Comparison of ENCODE assay signal across 34 cellular contexts in the genomic region with DNA sequence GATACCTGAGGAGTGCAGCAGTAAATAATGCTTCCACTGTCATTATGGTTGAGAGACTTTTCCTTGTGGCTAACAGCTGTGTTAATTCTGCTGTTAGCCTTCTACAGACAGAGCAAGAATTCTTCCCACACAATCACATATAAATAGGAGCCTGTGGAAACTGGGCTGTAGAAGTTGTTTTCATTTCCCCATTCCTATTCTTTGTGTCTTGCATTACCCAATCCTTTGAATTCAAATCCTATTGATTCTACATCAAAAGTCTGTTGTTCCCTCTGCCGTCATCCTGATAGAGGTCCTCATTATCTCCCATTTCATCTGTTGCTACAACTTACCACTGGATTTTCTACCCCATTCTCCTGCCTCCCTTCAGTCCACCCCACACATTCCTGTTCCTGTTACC.
A peak's percentile ranks its signal among the peaks of the same experiment; 100 is the strongest.
DNase-seq lines count a peak whose midpoint lies in the region; ATAC-seq and TF ChIP-seq lines count a peak whose summit lies in the region.
"Had no signal": no experiment of that assay in that cellular context is flagged by ENCODE, and none has a peak within 500 bp of the region (broad histone marks: within the 10 kb centered on the region; RNA-seq: fewer than 3 reads in every experiment).

No MANE protein-coding gene starts in this region.

- H4K5ac ChIP-seq in H9 (ENCODE audit: insufficient read length, low read depth, low read length) = no peak overlapping the region

- H3K9ac ChIP-seq in H9 (ENCODE audit: extremely low read depth, insufficient read length, low read length) (no peak overlapping the region), PC-3 (ENCODE audit: low read length) (no peak overlapping the region), neural progenitor cell (no peak overlapping the region)

- H3K27me3 Mint-ChIP-seq in H9 (ENCODE audit: low read depth) (no peaks in the 10 kb centered on the region), neural progenitor cell (ENCODE audit: insufficient read depth, low read depth) (peaks cover 2% of the 10 kb centered on the region)
- no peaks in the 10 kb centered on the region for H3K27me3 Mint-ChIP-seq in activated T-cell treated with anti-CD3 and anti-CD28 coated beads, Interleukin-2, amount 50 U/mL, for 72 hours (ENCODE audit: low read depth)
- H3K27me3 Mint-ChIP-seq: activated naive CD8-positive, alpha-beta T cell; B cell; CD8-positive, alpha-beta memory T cell had no signal

- no peak overlapping the region for H3K23ac ChIP-seq in H9 (ENCODE audit: insufficient read length, low read depth, low read length)

- H3K4me3 ChIP-seq in PC-3 (ENCODE audit: low read length) (no peak overlapping the region), foreskin fibroblast (ENCODE audit: low read depth in 1 of 2, low read length in 2 of 2) (no peak overlapping the region), neural progenitor cell (no peak overlapping the region), lower leg skin (ENCODE audit: low read depth, poor library complexity, severe bottlenecking) (no peak overlapping the region)
- H3K4me3 ChIP-seq: cardiac muscle cell, mucosa of descending colon, ovary, Peyer's patch, right atrium auricular region, SJCRH30, thoracic aorta, uterus had no signal

- H3K79me1 ChIP-seq in H9 (ENCODE audit: insufficient read depth, low read depth, low read length, poor library complexity, severe bottlenecking) = no peaks in the 10 kb centered on the region

- H2AK5ac ChIP-seq in H9 (ENCODE audit: insufficient read length, low read length) = no peak overlapping the region

- H2AFZ ChIP-seq in H9 (ENCODE audit: low read length) = no peak overlapping the region
- no peak overlapping the region for H2AFZ ChIP-seq in PC-3 (ENCODE audit: low read length)
- no peak overlapping the region for H2AFZ ChIP-seq in neural progenitor cell (replicated peaks)

- H3K27ac ChIP-seq in H9 (ENCODE audit: insufficient read length, low read depth, low read length) (no peak overlapping the region), PC-3 (ENCODE audit: low read length) (peak overlapping the region; percentile 17; the same call in 1 of the 2 replicates), neural progenitor cell (peak overlapping the region; percentile 92)
- H3K27ac ChIP-seq: cardiac muscle cell, ovary, Peyer's patch, right atrium auricular region, SJCRH30, thoracic aorta, uterus, WERI-Rb-1 had no signal

- no peak overlapping the region for H3K14ac ChIP-seq in H9 (ENCODE audit: insufficient read depth, low read length)

- H4K91ac ChIP-seq in H9 (ENCODE audit: insufficient read length, low read depth, low read length) = no peak overlapping the region

- H3K9me2 ChIP-seq in PC-3 (replicated peaks; ENCODE audit: low read length) = no peaks in the 10 kb centered on the region

- no peak overlapping the region for H2BK120ac ChIP-seq in H9 (ENCODE audit: low read depth, low read length, poor library complexity, severe bottlenecking)

- H2BK12ac ChIP-seq in H9 (ENCODE audit: insufficient read length, low read depth, low read length) = no peak overlapping the region

- TF ChIP-seq POLR2A in lower leg skin (IDR thresholded peaks at IDR 0.05) = no peak

- H3K27me3 ChIP-seq in H9 (ENCODE audit: insufficient read depth, low read length) (no peaks in the 10 kb centered on the region), PC-3 (ENCODE audit: low read length) (no peaks in the 10 kb centered on the region), neural progenitor cell (no peaks in the 10 kb centered on the region)
- H3K27me3 ChIP-seq: cardiac muscle cell, ovary, Peyer's patch, right atrium auricular region, SJCRH30, uterus had no signal

- no peak overlapping the region for H2BK15ac ChIP-seq in H9 (ENCODE audit: low read depth, low read length)

- H3K9me3 ChIP-seq in H9 (ENCODE audit: control insufficient read depth, low read depth, low read length) (no peaks in the 10 kb centered on the region), PC-3 (ENCODE audit: low read length) (no peaks in the 10 kb centered on the region), neural progenitor cell (ENCODE audit: low read depth) (no peaks in the 10 kb centered on the region)
- H3K9me3 ChIP-seq: mucosa of descending colon, ovary, Peyer's patch, right atrium auricular region, SJCRH30, thoracic aorta, uterus had no signal

- TF ChIP-seq CTCF in H9 (conservative IDR thresholded peaks at IDR 0.05) = no peak
- TF ChIP-seq CTCF in PC-3 (conservative IDR thresholded peaks at IDR 0.05; ENCODE audit: low read depth, low read length) = no peak
- TF ChIP-seq CTCF in foreskin fibroblast (IDR thresholded peaks at IDR 0.05; ENCODE audit: low read depth, low read length) = no peak
- no peak for TF ChIP-seq CTCF in neural progenitor cell (IDR thresholded peaks at IDR 0.05)
- no peak for TF ChIP-seq CTCF in lower leg skin (IDR thresholded peaks at IDR 0.05)

- no peaks in the 10 kb centered on the region for H3K23me2 ChIP-seq in H9 (ENCODE audit: insufficient read length, low read depth, low read length, poor library complexity, severe bottlenecking)

- H3K4ac ChIP-seq in H9 (ENCODE audit: low read depth, low read length) = no peak overlapping the region

- H3K36me3 Mint-ChIP-seq in H9 (ENCODE audit: insufficient read depth in 1 of 3, low read depth in 3 of 3) (peaks cover 8 to 24% (median 16%) of the 10 kb centered on the region in 3 experiments; a peak in 6 of 7 replicates), neural progenitor cell (peaks cover 41% of the 10 kb centered on the region)
- H3K36me3 Mint-ChIP-seq in activated T-cell treated with anti-CD3 and anti-CD28 coated beads, Interleukin-2, amount 50 U/mL, for 72 hours (ENCODE audit: insufficient read depth in 2 of 2) = peaks cover 16 to 40% of the 10 kb centered on the region in 2 donors

- no peak overlapping the region for H2BK20ac ChIP-seq in H9 (ENCODE audit: low read depth, low read length, poor library complexity, severe bottlenecking)

- no peak overlapping the region for H4K8ac ChIP-seq in H9 (replicated peaks; ENCODE audit: insufficient read length, low read depth, low read length)

- intact Hi-C loops in PC-3 (cut with micrococcal nuclease) (no loop called here), lower leg skin (cut with DNase I; ENCODE audit: low total_unique reads) (no loop called here)

- H3K4me1 ChIP-seq in H9 (ENCODE audit: insufficient read depth, low read length) = no peaks in the 10 kb centered on the region
- peaks cover 33% of the 10 kb centered on the region for H3K4me1 ChIP-seq in PC-3 (ENCODE audit: insufficient read depth, low read length)
- peaks cover 21% of the 10 kb centered on the region for H3K4me1 ChIP-seq in neural progenitor cell
- H3K4me1 ChIP-seq: Peyer's patch, right atrium auricular region, SJCRH30, uterus had no signal

- H3K27ac Mint-ChIP-seq in H9 = peak overlapping the region in 2 of 3 experiments; percentile 16 to 37; a peak in 1 of 7 replicates
- no peak overlapping the region for H3K27ac Mint-ChIP-seq in neural progenitor cell
- no peak overlapping the region for H3K27ac Mint-ChIP-seq in activated T-cell treated with anti-CD3 and anti-CD28 coated beads, Interleukin-2, amount 50 U/mL, for 72 hours
- H3K27ac Mint-ChIP-seq: activated naive CD8-positive, alpha-beta T cell; B cell; natural killer cell had no signal

- DNase-seq in H9 (no peak), PC-3 (no peak), foreskin fibroblast (peak; percentile 20 to 42), neural progenitor cell (ENCODE audit: low spot score) (peak; percentile 26), lower leg skin (ENCODE audit: low spot score in 2 of 2) (no peak), SKM-1 treated with dmso at 0.1 percent for 144 hours (lab: John Stamatoyannopoulos, UW; ENCODE audit: unreplicated experiment) (no peak), DMS114 treated with DMSO at 0.1 percent for 48 hours (lab: John Stamatoyannopoulos, UW; ENCODE audit: unreplicated experiment) (no peak)
- DNase-seq in activated T-cell treated with anti-CD3 and anti-CD28 coated beads, Interleukin-2, amount 50 U/mL, for 72 hours = no peak
- DNase-seq: activated CD4-positive, alpha-beta T cell treated with anti-CD3 and anti-CD28 coated beads for 4 hours; activated CD8-positive, alpha-beta memory T cell treated with anti-CD3 and anti-CD28 coated beads for 24 hours; activated effector memory CD4-positive, alpha-beta T cell treated with Interleukin-2 at 50 U/mL for 16 hours; activated T-cell treated with anti-CD3 and anti-CD28 coated beads for 4 hours; aorta; CD8-positive, alpha-beta memory T cell; DMS 273 treated with DMSO at 0.1 percent for 48 hours; KBM-7; kidney; mucosa of descending colon; natural killer cell; NCI-H1436; NCI-H345; ovary; Peyer's patch; stimulated activated CD4-positive, alpha-beta T cell treated with anti-CD3 and anti-CD28 coated beads, Interleukin-2, amount 100 ng/mL, for 24 hours; stimulated activated naive CD8-positive, alpha-beta T cell treated with anti-CD3 and anti-CD28 coated beads, Interleukin-15, Interleukin-2, amounts not matched to agents 100 U/mL and 50 U/mL, for 24 hours; T1000; uterus; WERI-Rb-1 had no signal

- H3F3A ChIP-seq in PC-3 (ENCODE audit: low read length, unreplicated experiment) (peaks cover 4% of the 10 kb centered on the region), neural progenitor cell (ENCODE audit: low read depth) (peaks cover 17% of the 10 kb centered on the region)

- ATAC-seq in PC-3 = no peak
- ATAC-seq in activated T-cell treated with anti-CD3 and anti-CD28 coated beads, Interleukin-2, amount 50 U/mL, for 72 hours (replicated peaks in 1 of 2) = no peak
- ATAC-seq: mucosa of descending colon; natural killer cell; stimulated activated naive CD8-positive, alpha-beta T cell treated with anti-CD3 and anti-CD28 coated beads, Interleukin-15, Interleukin-2, amounts not matched to agents 100 U/mL and 50 U/mL, for 24 hours had no signal

- no peak overlapping the region for H3T11ph ChIP-seq in H9 (ENCODE audit: low read length)

- peaks cover 13 to 15% of the 10 kb centered on the region in 2 experiments for H3K4me1 Mint-ChIP-seq in H9
- H3K4me1 Mint-ChIP-seq in neural progenitor cell = peaks cover 15% of the 10 kb centered on the region
- no peaks in the 10 kb centered on the region for H3K4me1 Mint-ChIP-seq in activated T-cell treated with anti-CD3 and anti-CD28 coated beads, Interleukin-2, amount 50 U/mL, for 72 hours (ENCODE audit: low read depth)
- H3K4me1 Mint-ChIP-seq: B cell; CD8-positive, alpha-beta memory T cell had no signal

- H3K36me3 ChIP-seq in PC-3 (ENCODE audit: low read depth, low read length) = no peaks in the 10 kb centered on the region
- no peaks in the 10 kb centered on the region for H3K36me3 ChIP-seq in neural progenitor cell
- H3K36me3 ChIP-seq: cardiac muscle cell, ovary, SJCRH30, uterus had no signal

- no peak overlapping the region for H3K56ac ChIP-seq in H9 (ENCODE audit: insufficient read length, low read depth, low read length)

- no peak overlapping the region for H3K4me2 ChIP-seq in H9 (ENCODE audit: insufficient read depth, insufficient read length, low read length)
- H3K4me2 ChIP-seq in PC-3 (ENCODE audit: low read length) = peak overlapping the region; percentile 70
- peak overlapping the region; percentile 42 for H3K4me2 ChIP-seq in neural progenitor cell

- H4K20me1 ChIP-seq in H9 (ENCODE audit: control insufficient read depth, insufficient read depth, insufficient read length) (no peaks in the 10 kb centered on the region), PC-3 (ENCODE audit: low read length) (no peaks in the 10 kb centered on the region), neural progenitor cell (ENCODE audit: low read depth) (no peaks in the 10 kb centered on the region)

- no peak overlapping the region for H3K18ac ChIP-seq in H9 (ENCODE audit: insufficient read length, low read depth, low read length)

- CTCF ChIA-PET in PC-3 (lab: Charles Lee) = no interaction called here

- POLR2A ChIA-PET in PC-3 (lab: Charles Lee; ENCODE audit: unreplicated experiment) = no interaction called here

- H2BK5ac ChIP-seq in H9 (ENCODE audit: insufficient read length, low read length) = no peak overlapping the region

- H3K4me3 Mint-ChIP-seq in H9 = no peak overlapping the region
- H3K4me3 Mint-ChIP-seq in neural progenitor cell = no peak overlapping the region
- H3K4me3 Mint-ChIP-seq in activated T-cell treated with anti-CD3 and anti-CD28 coated beads, Interleukin-2, amount 50 U/mL, for 72 hours = no peak overlapping the region
- H3K4me3 Mint-ChIP-seq: activated naive CD8-positive, alpha-beta T cell; B cell; CD8-positive, alpha-beta memory T cell; natural killer cell had no signal

- no CpG with 5 or more reads among the region's 1 CpG for WGBS in H9 (ENCODE audit: extremely low coverage, insufficient read length, low lambda C conversion rate)
- 71 to 83% methylated on average over 1 of the region's 1 CpG for WGBS in lower leg skin, 2 donors

- 0 out of 2 replicates have a peak, but pooled peaks cover 2% of the 10 kb centered on the region for H3K79me2 ChIP-seq in H9 (ENCODE audit: insufficient read depth, low read length)
- H3K79me2 ChIP-seq in PC-3 (ENCODE audit: low read length) = no peaks in the 10 kb centered on the region
- no peaks in the 10 kb centered on the region for H3K79me2 ChIP-seq in neural progenitor cell (ENCODE audit: low read depth)

- BruUV-seq in PC-3 (replicated peaks; lab: Mats Ljungman, UMichigan) = no TSS peak

- H3K9me3 Mint-ChIP-seq in H9 (no peaks in the 10 kb centered on the region; a peak in 1 of 5 replicates), neural progenitor cell (peaks cover 15% of the 10 kb centered on the region)
- peaks cover 0 to 7% of the 10 kb centered on the region in 2 donors for H3K9me3 Mint-ChIP-seq in activated T-cell treated with anti-CD3 and anti-CD28 coated beads, Interleukin-2, amount 50 U/mL, for 72 hours
- H3K9me3 Mint-ChIP-seq: natural killer cell had no signal

Comparison
In these comparisons a context has a peak if more than half of its experiments do, and no peak if none do; other contexts are left out.
1. DNase-seq: peak in foreskin fibroblast (2 of 2) and neural progenitor cell (single experiment); none in H9 (single experiment), PC-3 (single experiment), activated T-cell treated with anti-CD3 and anti-CD28 coated beads, Interleukin-2, amount 50 U/mL, for 72 hours (0 of 2), lower leg skin (0 of 2), SKM-1 treated with dmso at 0.1 percent for 144 hours (single experiment) and DMS114 treated with DMSO at 0.1 percent for 48 hours (single experiment).
2. H3K27ac Mint-ChIP-seq: peak in H9 (2 of 3); none in neural progenitor cell (single experiment) and activated T-cell treated with anti-CD3 and anti-CD28 coated beads, Interleukin-2, amount 50 U/mL, for 72 hours (single experiment).